17 cellular contexts compared by ENCODE assay signal in the genomic region with DNA sequence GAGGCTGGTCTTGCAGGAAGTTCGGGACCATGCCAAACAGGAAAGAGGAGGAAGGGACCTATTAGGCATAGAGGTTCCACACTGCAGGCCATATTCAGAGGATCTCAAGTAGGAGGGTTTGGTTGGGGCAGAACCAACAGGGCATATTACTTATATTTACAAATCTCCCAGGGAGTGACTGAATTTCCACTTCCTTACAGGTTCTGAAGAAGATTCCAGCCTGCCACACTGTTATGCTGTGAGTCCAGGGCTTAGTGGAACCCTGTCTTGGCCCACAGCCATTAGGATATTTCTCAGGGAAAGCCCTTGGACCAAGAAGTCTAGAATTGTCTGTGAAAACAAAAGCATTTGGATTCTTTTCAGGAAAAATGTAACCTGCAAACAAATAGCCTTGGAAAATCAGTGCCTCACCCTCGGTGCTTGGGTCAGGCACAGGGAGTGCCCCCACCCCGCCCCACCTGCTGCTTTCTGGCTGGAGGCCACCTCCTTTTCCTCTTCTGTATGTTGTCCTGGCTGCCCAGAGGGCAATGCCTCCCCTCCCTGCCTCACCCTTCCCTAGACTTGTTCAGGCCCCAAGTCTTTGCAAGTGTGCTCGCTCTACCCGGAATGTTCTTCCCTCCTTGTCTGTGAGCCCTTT. TPM values are rescaled to one million over a fixed set of nuclear protein-coding genes. Genes with fewer than 3 reads are reported as not detected.
DNase-seq lines count a peak whose midpoint lies in the region; ATAC-seq, FAIRE-seq and TF ChIP-seq lines count a peak whose summit lies in the region.
"Had no signal": no experiment of that assay in that cellular context is flagged by ENCODE, and none has a peak within 500 bp of the region (broad histone marks: within the 10 kb centered on the region; RNA-seq: fewer than 3 reads in every experiment).

No MANE protein-coding gene starts in this region.

- FAIRE-seq in K562 (lab: Jason Lieb, UNC): no peak
- FAIRE-seq: GM12892, urothelium cell line had no signal

- TF ChIP-seq RAD21 in K562 (CRISPR knock-in tag; conservative IDR thresholded peaks at IDR 0.05 in 1 of 2, IDR thresholded peaks at IDR 0.05 in 1 of 2): no peak

- no peaks in the 10 kb centered on the region for H3K9me1 ChIP-seq in K562 (ENCODE audit: control insufficient read depth, insufficient read depth, low read length)

- no peak overlapping the region for H4K12ac ChIP-seq in trophoblast cell (ENCODE audit: low read depth, low read length)

- H3K18ac ChIP-seq in trophoblast cell (ENCODE audit: low read length): no peak overlapping the region

- no peak overlapping the region for H3K23ac ChIP-seq in trophoblast cell (ENCODE audit: low read length)

- no peaks in the 10 kb centered on the region for H3K36me3 ChIP-seq in K562 (ENCODE audit: control insufficient read depth, insufficient read depth, low read length)
- no peaks in the 10 kb centered on the region for H3K36me3 ChIP-seq in left ventricle myocardium inferior
- H3K36me3 ChIP-seq in trophoblast cell (ENCODE audit: control insufficient read depth in 1 of 2, insufficient read depth in 2 of 2, low read length in 2 of 2): peaks cover 0 to 3% of the 10 kb centered on the region in 2 experiments

- H3K79me1 ChIP-seq in trophoblast cell (ENCODE audit: low read length): peaks cover 2% of the 10 kb centered on the region

- no peak overlapping the region for H2BK12ac ChIP-seq in trophoblast cell (ENCODE audit: low read length)

- H2AK5ac ChIP-seq in trophoblast cell (ENCODE audit: low read length): no peak overlapping the region

- no peaks in the 10 kb centered on the region for H4K20me1 ChIP-seq in K562 (replicated peaks; ENCODE audit: control insufficient read depth, insufficient read depth, low read length)

- ATAC-seq in K562 (no peak), HG02970 (IDR thresholded peaks at IDR 0.05; ENCODE audit: low FRiP score, unreplicated experiment) (no peak), HG03280 (IDR thresholded peaks at IDR 0.05; ENCODE audit: unreplicated experiment) (no peak)
- ATAC-seq: activated CD4-positive, alpha-beta T cell treated with anti-CD3 and anti-CD28 coated beads for 36 hours; stimulated activated effector memory CD8-positive, alpha-beta T cell treated with anti-CD3 and anti-CD28 coated beads, Interleukin-12 subunit alpha, Interleukin-12 subunit beta, amount 100 ng/mL, for 72 hours had no signal

- H3K9me3 ChIP-seq in K562 (replicated peaks; ENCODE audit: control insufficient read depth, insufficient read depth, low read depth, low read length) (0 out of 2 replicates have a peak, but pooled peaks cover 2% of the 10 kb centered on the region), left ventricle myocardium inferior (replicated peaks) (peaks cover 21% of the 10 kb centered on the region), trophoblast cell (ENCODE audit: insufficient read depth, low read depth, low read length) (peaks cover 3% of the 10 kb centered on the region)

- no TSS peak for BruUV-seq in K562 (replicated peaks; lab: Mats Ljungman, UMichigan)

- H3K79me2 ChIP-seq in K562 (ENCODE audit: control insufficient read depth, insufficient read depth, low read length) (no peaks in the 10 kb centered on the region), trophoblast cell (ENCODE audit: control insufficient read depth, insufficient read depth, low read length, poor library complexity) (no peaks in the 10 kb centered on the region)

- H3K27me3 ChIP-seq in K562 (ENCODE audit: control insufficient read depth in 2 of 2, insufficient read depth in 2 of 2, low read length in 2 of 2): no peaks in the 10 kb centered on the region
- H3K27me3 ChIP-seq in left ventricle myocardium inferior (ENCODE audit: low read depth): no peaks in the 10 kb centered on the region
- no peaks in the 10 kb centered on the region for H3K27me3 ChIP-seq in trophoblast cell (ENCODE audit: insufficient read depth, low read length)

- H3K4me3 ChIP-seq in K562: no peak overlapping the region
- no peak overlapping the region for H3K4me3 ChIP-seq in left ventricle myocardium inferior
- H3K4me3 ChIP-seq in trophoblast cell (ENCODE audit: low read depth, low read length): no peak overlapping the region

- H3K9ac ChIP-seq in K562 (ENCODE audit: insufficient read depth in 1 of 2, low read depth in 2 of 2, low read length in 2 of 2) (no peak overlapping the region), trophoblast cell (ENCODE audit: low read length) (no peak overlapping the region)

- no peak overlapping the region for H2BK120ac ChIP-seq in trophoblast cell (ENCODE audit: insufficient read depth, low read length, poor library complexity)

- 11% methylated on average over 5 of the region's 5 CpGs for WGBS in K562 (ENCODE audit: insufficient coverage, low coverage, missing lambda C conversion rate)
- no CpG with 5 or more reads among the region's 5 CpGs for WGBS in trophoblast cell (ENCODE audit: extremely low coverage, insufficient coverage, insufficient read length)

- H3K4ac ChIP-seq in trophoblast cell (ENCODE audit: low read depth, low read length): no peak overlapping the region

- in situ Hi-C loops in K562 (cut with MboI): no loop called here

- H3K27ac ChIP-seq in K562 (ENCODE audit: extremely low read depth, low read depth, low read length): no peak overlapping the region
- peak overlapping the region; percentile 3 for H3K27ac ChIP-seq in left ventricle myocardium inferior (replicated peaks)
- no peak overlapping the region for H3K27ac ChIP-seq in trophoblast cell (ENCODE audit: low read depth, low read length)

- H3K4me1 ChIP-seq in K562 (replicated peaks in 1 of 2; ENCODE audit: control insufficient read depth in 2 of 2, insufficient read depth in 2 of 2, low read length in 2 of 2) (peaks cover 0 to 1% of the 10 kb centered on the region in 2 experiments; a peak in 1 of 5 replicates), left ventricle myocardium inferior (peaks cover 43% of the 10 kb centered on the region), trophoblast cell (ENCODE audit: control insufficient read depth in 1 of 2, insufficient read depth in 2 of 2, low read length in 2 of 2) (peaks cover 0 to 6% of the 10 kb centered on the region in 2 experiments)

- no peak for TF ChIP-seq EP300 in K562 (IDR thresholded peaks at IDR 0.05; ENCODE audit: low read length)

- no peak for TF ChIP-seq CTCF in K562 (IDR thresholded peaks at IDR 0.05 in 2 of 3, conservative IDR thresholded peaks at IDR 0.05 in 1 of 3; ENCODE audit: insufficient read depth in 2 of 3, low read depth in 1 of 3, low read length in 3 of 3)
- TF ChIP-seq CTCF in left ventricle myocardium inferior (IDR thresholded peaks at IDR 0.05; ENCODE audit: borderline replicate concordance): no peak

- CTCF ChIA-PET in K562 (lab: Yijun Ruan, JAX; ENCODE audit: low intra/inter-chr PET ratio): interaction anchor here (0.7 kb wide), 1 partner anchor 17 kb away, joined by 3 read pairs; no protein-coding TSS in a partner anchor

- POLR2A ChIA-PET in K562 (lab: Yijun Ruan, JAX): no interaction called here

- H3K14ac ChIP-seq in trophoblast cell (ENCODE audit: low read length): no peak overlapping the region

- peak; percentile 42 for DNase-seq in HPDE6-E6E7 (ENCODE audit: extremely low spot score)
- DNase-seq in K562 (ENCODE audit: extremely low read depth in 1 of 4, low spot score in 3 of 4): no peak
- DNase-seq in left ventricle myocardium inferior: peak; percentile 34
- DNase-seq in trophoblast cell: no peak
- no peak for DNase-seq in DMS114 treated with DMSO at 0.1 percent for 48 hours (lab: John Stamatoyannopoulos, UW; ENCODE audit: unreplicated experiment)
- no peak for DNase-seq in NCI-H510A (lab: John Stamatoyannopoulos, UW)
- DNase-seq: activated CD4-positive, alpha-beta T cell treated with anti-CD3 and anti-CD28 coated beads for 36 hours; activated naive CD4-positive, alpha-beta T cell treated with anti-CD3 and anti-CD28 coated beads, Interleukin-2, amount 50 U/mL, for 16 hours; COR-L47; GDM1; H9; NCI-H1048 had no signal

- H4K8ac ChIP-seq in trophoblast cell (ENCODE audit: low read depth, low read length): peak overlapping the region; percentile 9

- H3K4me2 ChIP-seq in K562 (ENCODE audit: insufficient read depth, low read length) (no peak overlapping the region), trophoblast cell (ENCODE audit: low read length) (no peak overlapping the region)

- no peak overlapping the region for H2BK5ac ChIP-seq in trophoblast cell (ENCODE audit: low read depth, low read length, poor library complexity)

- H2AFZ ChIP-seq in K562 (ENCODE audit: low read depth, low read length) (no peak overlapping the region), trophoblast cell (ENCODE audit: insufficient read depth, low read length, poor library complexity) (no peak overlapping the region)

- TF ChIP-seq POLR2A in K562 (conservative IDR thresholded peaks at IDR 0.05): no peak

- H4K91ac ChIP-seq in trophoblast cell (ENCODE audit: low read depth, low read length): no peak overlapping the region

- intact Hi-C loops in K562 (cut with micrococcal nuclease) (no loop called here), left ventricle myocardium inferior (cut with micrococcal nuclease) (no loop called here)

TF ChIP-seq in K562, 482 proteins besides CTCF, POLR2A, EP300 and RAD21 (continues in another document):
- no peak for TF ChIP-seq ZNF184 (CRISPR knock-in tag; IDR thresholded peaks at IDR 0.05)

RNA-seq across cellular contexts. Expression of gene JUN, which starts 41.0 kb away (rescaled TPM):
- total RNA-seq in K562 (2011; cell fraction: chromatin; rRNA removed; ENCODE audit: low replicate concordance): 8.9 and 23.5 TPM in 2 replicates
- 30.7 and 36.9 TPM in 2 replicates for total RNA-seq in K562 (2011; cell fraction: nucleolus; rRNA removed)
- 14.8 and 18.0 TPM in 2 replicates for total RNA-seq in K562 (2011; cell fraction: nucleoplasm; rRNA removed)
- total RNA-seq in K562 (2014; rRNA removed) (23.4 and 24.4 TPM in 2 replicates), K562 (2014; rRNA removed; fragmentation: Illumina TruSeq; extraction: Trizol) (3.4 and 3.8 TPM in 2 replicates), K562 (2015; rRNA removed; fragmentation: Illumina TruSeq; extraction: Trizol) (3.6 and 4.0 TPM in 2 replicates), K562 (2021) (19.7 and 24.0 TPM in 2 replicates), left ventricle myocardium inferior (101 TPM)
- polyA plus RNA-seq in K562 (2011; rRNA removed) (4.0 and 9.1 TPM in 2 replicates), K562 (2014; fragmentation: Illumina TruSeq; extraction: Trizol) (5.9 and 7.6 TPM in 2 replicates), K562 (2014; fragmentation: Nextera tagmentation; extraction: Ambion mirVana) (under 1 TPM; 0.32 TPM), K562 (2014; rRNA removed) (16.4 and 20.1 TPM in 2 replicates)
- 8.2 and 13.9 TPM in 2 replicates for polyA plus RNA-seq in K562 (2011; cell fraction: cytosol; rRNA removed)
- 10.6 and 11.1 TPM in 2 replicates for polyA plus RNA-seq in K562 (2011; cell fraction: nucleus; rRNA removed)
- polyA plus RNA-seq in K562 (2012): 14.2 and 22.4 TPM in 2 replicates
- polyA minus RNA-seq in K562 (2011; rRNA and poly(A)+ RNA removed): 4.5 and 6.3 TPM in 2 replicates
- polyA minus RNA-seq in K562 (2011; cell fraction: cytosol; rRNA and poly(A)+ RNA removed): 9.5 and 12.7 TPM in 2 replicates
- polyA minus RNA-seq in K562 (2011; cell fraction: nucleus; rRNA and poly(A)+ RNA removed): 19.7 and 31.5 TPM in 2 replicates
- 48.6 and 50.2 TPM in 2 replicates for polyA plus RNA-seq in trophoblast cell (2013)

Comparison
In these comparisons a context has a peak if more than half of its experiments do, and no peak if none do; other contexts are left out.
1. DNase-seq: peak in HPDE6-E6E7 (single experiment) and left ventricle myocardium inferior (single experiment); none in K562 (0 of 4), trophoblast cell (0 of 2), DMS114 treated with DMSO at 0.1 percent for 48 hours (single experiment) and NCI-H510A (single experiment).